8 cellular contexts compared by ENCODE assay signal in genomic region chr2:41698787-41699422, GRCh38.
DNase-seq lines count a peak whose midpoint lies in the region; ATAC-seq and TF ChIP-seq lines count a peak whose summit lies in the region.

No MANE protein-coding gene starts in this region.

- no peaks in the 10 kb centered on the region for H4K20me1 ChIP-seq in SK-N-SH (ENCODE audit: insufficient read depth)

- H3K9me3 ChIP-seq in A673 (ENCODE audit: low read depth, low read length, poor library complexity, severe bottlenecking) = no peaks in the 10 kb centered on the region
- no peaks in the 10 kb centered on the region for H3K9me3 ChIP-seq in SK-N-SH

- no peak for TF ChIP-seq EP300 in SK-N-SH (IDR thresholded peaks at IDR 0.05; ENCODE audit: borderline replicate concordance in 1 of 2, low read depth in 1 of 2, low read length in 1 of 2)

- H3K9ac ChIP-seq in SK-N-SH = no peak overlapping the region

- peak; percentile 96 for TF ChIP-seq RAD21 in SK-N-SH (IDR thresholded peaks at IDR 0.05; ENCODE audit: low read length)

- peak; percentile 42 for DNase-seq in A673 (ENCODE audit: low spot score)
- DNase-seq in GM13976 (ENCODE audit: low spot score) = peak; percentile 43
- peak; percentile 85 for DNase-seq in SK-N-SH
- DNase-seq in head of caudate nucleus = peak; percentile 52 to 83 (median 70)
- peak; percentile 73 for DNase-seq in retina
- DNase-seq in NCI-H510A treated with DMSO at 0.1 percent for 48 hours (lab: John Stamatoyannopoulos, UW) = no peak
- no peak for DNase-seq in EL

- in situ Hi-C loops in GM13976 (cut with MboI; ENCODE audit: low sequenced_read_pairs, unreplicated experiment) = loop anchor here (25.0 kb wide), 1 partner anchor 88 kb away; no protein-coding TSS in a partner anchor

- peak overlapping the region; percentile 4 for H3K4me3 ChIP-seq in A673 (ENCODE audit: low read depth, low read length, poor library complexity, severe bottlenecking)
- peak overlapping the region in 1 of 2 experiments; percentile 12; a peak in 1 of 4 replicates for H3K4me3 ChIP-seq in SK-N-SH (ENCODE audit: low read depth in 2 of 2, low read length in 1 of 2)

- CTCF ChIA-PET in A673 (lab: Charles Lee) = interaction anchor here (0.7 to 2.8 kb wide), 6 partner anchors 82 to 1785 kb away, joined by 3 to 18 read pairs (median 4); no protein-coding TSS in a partner anchor
- CTCF ChIA-PET in SK-N-SH (lab: Yijun Ruan, JAX) = interaction anchor here (0.5 to 6.3 kb wide), 157 partner anchors 10 to 1940 kb away, joined by 3 to 133 read pairs (median 4); partner anchors contain the start of gene SLC8A1

- H3K4me1 ChIP-seq in A673 (ENCODE audit: insufficient read depth, low read length, poor library complexity, severe bottlenecking) = no peaks in the 10 kb centered on the region
- peaks cover 0 to 6% of the 10 kb centered on the region in 2 experiments; a peak in 1 of 4 replicates for H3K4me1 ChIP-seq in SK-N-SH (ENCODE audit: control insufficient read depth in 1 of 2, insufficient read depth in 2 of 2, low read depth in 1 of 2, low read length in 1 of 2)

- H3F3A ChIP-seq in SK-N-SH (replicated peaks; ENCODE audit: insufficient read depth) = no peaks in the 10 kb centered on the region

- H3K79me2 ChIP-seq in SK-N-SH (ENCODE audit: insufficient read depth) = no peaks in the 10 kb centered on the region

- H3K9me2 ChIP-seq in SK-N-SH = no peaks in the 10 kb centered on the region

- peak; percentile 91 for TF ChIP-seq CTCF in A673 (conservative IDR thresholded peaks at IDR 0.05; ENCODE audit: low read depth, low read length)
- peak; percentile 58 for TF ChIP-seq CTCF in GM13976 (IDR thresholded peaks at IDR 0.05; ENCODE audit: borderline replicate concordance, control extremely low read depth, extremely low read depth, insufficient read depth, missing control alignments)
- TF ChIP-seq CTCF in SK-N-SH (IDR thresholded peaks at IDR 0.05) = peak; percentile 92

- H3K4me2 ChIP-seq in SK-N-SH = no peak overlapping the region

- H2AFZ ChIP-seq in SK-N-SH (ENCODE audit: low read depth) = no peak overlapping the region

- 27% methylated on average over 16 of the region's 16 CpGs for WGBS in SK-N-SH (ENCODE audit: low lambda C conversion rate)

- ATAC-seq in HG03432 (IDR thresholded peaks at IDR 0.05; ENCODE audit: unreplicated experiment) = no peak

- H3K27ac ChIP-seq in A673 (ENCODE audit: low read depth, low read length, poor library complexity, severe bottlenecking) (no peak overlapping the region), SK-N-SH (ENCODE audit: low read depth in 2 of 2, low read length in 1 of 2) (no peak overlapping the region)

- peaks cover 25% of the 10 kb centered on the region for H3K27me3 ChIP-seq in A673 (replicated peaks; ENCODE audit: insufficient read depth, low read depth, low read length, poor library complexity)
- no peaks in the 10 kb centered on the region for H3K27me3 ChIP-seq in SK-N-SH (ENCODE audit: insufficient read depth)

- intact Hi-C loops in A673 (cut with micrococcal nuclease; ENCODE audit: unreplicated experiment) (loop anchor here (1.0 to 10.0 kb wide), 3 partner anchors 285 to 1784 kb away; no protein-coding TSS in a partner anchor), head of caudate nucleus (cut with DNase I) (no loop called here)

- no TSS peak for BruUV-seq in A673 (replicated peaks; lab: Mats Ljungman, UMichigan)

- POLR2A ChIA-PET in A673 (lab: Charles Lee; ENCODE audit: low non-redundant PET) (no interaction called here), SK-N-SH (lab: Yijun Ruan, JAX) (interaction anchor here (0.8 to 1.4 kb wide), 2 partner anchors 284 to 1785 kb away, joined by 3 read pairs; no protein-coding TSS in a partner anchor)

- H3K36me3 ChIP-seq in A673 (ENCODE audit: insufficient read depth, low read length, poor library complexity, severe bottlenecking) (no peaks in the 10 kb centered on the region), SK-N-SH (replicated peaks in 1 of 2; ENCODE audit: control insufficient read depth in 1 of 2, insufficient read depth in 2 of 2, low read length in 1 of 2) (no peaks in the 10 kb centered on the region)

TF ChIP-seq in SK-N-SH, 30 proteins besides CTCF, POLR2A, EP300 and RAD21:
- TF ChIP-seq SMC3 (IDR thresholded peaks at IDR 0.05; ENCODE audit: low read depth, low read length) (peak; percentile 83), PBX3 (IDR thresholded peaks at IDR 0.05) (no peak), TCF12 (IDR thresholded peaks at IDR 0.05) (no peak)
TF ChIP-seq in SK-N-SH: peak in this region for 1.

Comparison
In these comparisons a context has a peak if more than half of its experiments do, and no peak if none do; other contexts are left out.
1. DNase-seq: peak in A673 (single experiment), GM13976 (single experiment), SK-N-SH (single experiment), head of caudate nucleus (42 of 42) and retina (single experiment); none in NCI-H510A treated with DMSO at 0.1 percent for 48 hours (single experiment) and EL (single experiment).
2. Peak in every context shown above with its lines, with median percentiles within 50 percentile points of each other: CTCF ChIP-seq.